Comparison of ENCODE assay signal across 2 cellular contexts in the genomic region with DNA sequence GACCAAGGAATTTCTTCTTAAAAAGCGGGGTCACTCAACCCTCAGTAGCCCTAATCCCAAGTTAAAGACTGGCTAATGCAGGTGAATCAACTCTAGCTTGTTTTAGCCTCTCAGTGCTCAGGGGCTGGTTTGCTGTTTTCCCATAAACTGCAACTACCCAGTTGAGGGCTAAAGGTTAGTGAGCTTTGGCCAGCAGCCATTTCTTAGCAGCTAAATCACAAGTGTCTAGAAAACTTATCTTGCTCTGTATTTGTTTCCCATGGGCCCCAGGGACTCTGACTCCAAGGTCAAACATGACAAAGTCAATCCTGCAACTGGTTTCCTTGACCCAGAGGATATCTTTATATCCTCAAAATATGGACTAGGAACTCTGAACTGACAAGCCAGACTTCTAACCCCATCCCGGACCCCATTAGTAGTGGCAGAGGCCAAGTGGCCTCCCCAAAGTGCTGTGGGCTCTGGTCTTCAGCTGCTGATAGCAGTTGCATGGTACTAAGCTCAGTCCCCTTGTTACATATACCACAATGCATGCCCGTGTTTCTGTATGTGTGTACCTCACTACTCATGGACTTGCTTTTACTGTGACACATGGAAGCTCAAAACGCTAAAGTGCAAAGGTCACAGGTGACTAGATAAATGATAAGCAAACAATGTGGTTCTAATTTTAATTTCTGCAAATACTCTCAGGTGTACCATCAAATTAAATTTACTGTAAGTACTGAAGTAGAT.
TF ChIP-seq lines count a peak whose summit lies in the region.

No MANE protein-coding gene starts in this region.

TF ChIP-seq in liver, 16 proteins besides CTCF, POLR2A, EP300 and RAD21 (continued from another document):
- TF ChIP-seq, protein P1, sequence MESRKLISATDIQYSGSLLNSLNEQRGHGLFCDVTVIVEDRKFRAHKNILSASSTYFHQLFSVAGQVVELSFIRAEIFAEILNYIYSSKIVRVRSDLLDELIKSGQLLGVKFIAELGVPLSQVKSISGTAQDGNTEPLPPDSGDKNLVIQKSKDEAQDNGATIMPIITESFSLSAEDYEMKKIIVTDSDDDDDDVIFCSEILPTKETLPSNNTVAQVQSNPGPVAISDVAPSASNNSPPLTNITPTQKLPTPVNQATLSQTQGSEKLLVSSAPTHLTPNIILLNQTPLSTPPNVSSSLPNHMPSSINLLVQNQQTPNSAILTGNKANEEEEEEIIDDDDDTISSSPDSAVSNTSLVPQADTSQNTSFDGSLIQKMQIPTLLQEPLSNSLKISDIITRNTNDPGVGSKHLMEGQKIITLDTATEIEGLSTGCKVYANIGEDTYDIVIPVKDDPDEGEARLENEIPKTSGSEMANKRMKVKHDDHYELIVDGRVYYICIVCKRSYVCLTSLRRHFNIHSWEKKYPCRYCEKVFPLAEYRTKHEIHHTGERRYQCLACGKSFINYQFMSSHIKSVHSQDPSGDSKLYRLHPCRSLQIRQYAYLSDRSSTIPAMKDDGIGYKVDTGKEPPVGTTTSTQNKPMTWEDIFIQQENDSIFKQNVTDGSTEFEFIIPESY (IDR thresholded peaks at IDR 0.05) = peak; percentile 67
- TF ChIP-seq GABPA (IDR thresholded peaks at IDR 0.05 in 1 of 2, conservative IDR thresholded peaks at IDR 0.05 in 1 of 2) = no peak
- peak; percentile 28 for TF ChIP-seq HNF4G (IDR thresholded peaks at IDR 0.05)
- peak; percentile 69 for TF ChIP-seq YY1 (IDR thresholded peaks at IDR 0.05)
- TF ChIP-seq, protein P2, sequence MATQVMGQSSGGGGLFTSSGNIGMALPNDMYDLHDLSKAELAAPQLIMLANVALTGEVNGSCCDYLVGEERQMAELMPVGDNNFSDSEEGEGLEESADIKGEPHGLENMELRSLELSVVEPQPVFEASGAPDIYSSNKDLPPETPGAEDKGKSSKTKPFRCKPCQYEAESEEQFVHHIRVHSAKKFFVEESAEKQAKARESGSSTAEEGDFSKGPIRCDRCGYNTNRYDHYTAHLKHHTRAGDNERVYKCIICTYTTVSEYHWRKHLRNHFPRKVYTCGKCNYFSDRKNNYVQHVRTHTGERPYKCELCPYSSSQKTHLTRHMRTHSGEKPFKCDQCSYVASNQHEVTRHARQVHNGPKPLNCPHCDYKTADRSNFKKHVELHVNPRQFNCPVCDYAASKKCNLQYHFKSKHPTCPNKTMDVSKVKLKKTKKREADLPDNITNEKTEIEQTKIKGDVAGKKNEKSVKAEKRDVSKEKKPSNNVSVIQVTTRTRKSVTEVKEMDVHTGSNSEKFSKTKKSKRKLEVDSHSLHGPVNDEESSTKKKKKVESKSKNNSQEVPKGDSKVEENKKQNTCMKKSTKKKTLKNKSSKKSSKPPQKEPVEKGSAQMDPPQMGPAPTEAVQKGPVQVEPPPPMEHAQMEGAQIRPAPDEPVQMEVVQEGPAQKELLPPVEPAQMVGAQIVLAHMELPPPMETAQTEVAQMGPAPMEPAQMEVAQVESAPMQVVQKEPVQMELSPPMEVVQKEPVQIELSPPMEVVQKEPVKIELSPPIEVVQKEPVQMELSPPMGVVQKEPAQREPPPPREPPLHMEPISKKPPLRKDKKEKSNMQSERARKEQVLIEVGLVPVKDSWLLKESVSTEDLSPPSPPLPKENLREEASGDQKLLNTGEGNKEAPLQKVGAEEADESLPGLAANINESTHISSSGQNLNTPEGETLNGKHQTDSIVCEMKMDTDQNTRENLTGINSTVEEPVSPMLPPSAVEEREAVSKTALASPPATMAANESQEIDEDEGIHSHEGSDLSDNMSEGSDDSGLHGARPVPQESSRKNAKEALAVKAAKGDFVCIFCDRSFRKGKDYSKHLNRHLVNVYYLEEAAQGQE (IDR thresholded peaks at IDR 0.05) = peak; percentile 60
- peak; percentile 42 for TF ChIP-seq FOXA1 (IDR thresholded peaks at IDR 0.05)
- TF ChIP-seq RXRA (IDR thresholded peaks at IDR 0.05) = peak; percentile 97 to 98
- no peak for TF ChIP-seq FOXA2 (IDR thresholded peaks at IDR 0.05)
- TF ChIP-seq, protein P3, sequence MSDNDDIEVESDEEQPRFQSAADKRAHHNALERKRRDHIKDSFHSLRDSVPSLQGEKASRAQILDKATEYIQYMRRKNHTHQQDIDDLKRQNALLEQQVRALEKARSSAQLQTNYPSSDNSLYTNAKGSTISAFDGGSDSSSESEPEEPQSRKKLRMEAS (IDR thresholded peaks at IDR 0.05) = peak; percentile 66
- peak; percentile 99 for TF ChIP-seq NR2F2 (IDR thresholded peaks at IDR 0.05)
- TF ChIP-seq JUND (IDR thresholded peaks at IDR 0.05) = peak; percentile 54 to 71
- peak; percentile 90 for TF ChIP-seq SP1 (IDR thresholded peaks at IDR 0.05)
- no peak for TF ChIP-seq TAF1 (conservative IDR thresholded peaks at IDR 0.05)
- TF ChIP-seq, protein P4, sequence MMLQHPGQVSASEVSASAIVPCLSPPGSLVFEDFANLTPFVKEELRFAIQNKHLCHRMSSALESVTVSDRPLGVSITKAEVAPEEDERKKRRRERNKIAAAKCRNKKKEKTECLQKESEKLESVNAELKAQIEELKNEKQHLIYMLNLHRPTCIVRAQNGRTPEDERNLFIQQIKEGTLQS (IDR thresholded peaks at IDR 0.05) = no peak
- peak; percentile 64 to 81 for TF ChIP-seq HNF4A (conservative IDR thresholded peaks at IDR 0.05)

TF ChIP-seq in GM23338, 12 proteins besides CTCF, POLR2A, EP300 and RAD21 (continued from another document):
- TF ChIP-seq, protein P5, sequence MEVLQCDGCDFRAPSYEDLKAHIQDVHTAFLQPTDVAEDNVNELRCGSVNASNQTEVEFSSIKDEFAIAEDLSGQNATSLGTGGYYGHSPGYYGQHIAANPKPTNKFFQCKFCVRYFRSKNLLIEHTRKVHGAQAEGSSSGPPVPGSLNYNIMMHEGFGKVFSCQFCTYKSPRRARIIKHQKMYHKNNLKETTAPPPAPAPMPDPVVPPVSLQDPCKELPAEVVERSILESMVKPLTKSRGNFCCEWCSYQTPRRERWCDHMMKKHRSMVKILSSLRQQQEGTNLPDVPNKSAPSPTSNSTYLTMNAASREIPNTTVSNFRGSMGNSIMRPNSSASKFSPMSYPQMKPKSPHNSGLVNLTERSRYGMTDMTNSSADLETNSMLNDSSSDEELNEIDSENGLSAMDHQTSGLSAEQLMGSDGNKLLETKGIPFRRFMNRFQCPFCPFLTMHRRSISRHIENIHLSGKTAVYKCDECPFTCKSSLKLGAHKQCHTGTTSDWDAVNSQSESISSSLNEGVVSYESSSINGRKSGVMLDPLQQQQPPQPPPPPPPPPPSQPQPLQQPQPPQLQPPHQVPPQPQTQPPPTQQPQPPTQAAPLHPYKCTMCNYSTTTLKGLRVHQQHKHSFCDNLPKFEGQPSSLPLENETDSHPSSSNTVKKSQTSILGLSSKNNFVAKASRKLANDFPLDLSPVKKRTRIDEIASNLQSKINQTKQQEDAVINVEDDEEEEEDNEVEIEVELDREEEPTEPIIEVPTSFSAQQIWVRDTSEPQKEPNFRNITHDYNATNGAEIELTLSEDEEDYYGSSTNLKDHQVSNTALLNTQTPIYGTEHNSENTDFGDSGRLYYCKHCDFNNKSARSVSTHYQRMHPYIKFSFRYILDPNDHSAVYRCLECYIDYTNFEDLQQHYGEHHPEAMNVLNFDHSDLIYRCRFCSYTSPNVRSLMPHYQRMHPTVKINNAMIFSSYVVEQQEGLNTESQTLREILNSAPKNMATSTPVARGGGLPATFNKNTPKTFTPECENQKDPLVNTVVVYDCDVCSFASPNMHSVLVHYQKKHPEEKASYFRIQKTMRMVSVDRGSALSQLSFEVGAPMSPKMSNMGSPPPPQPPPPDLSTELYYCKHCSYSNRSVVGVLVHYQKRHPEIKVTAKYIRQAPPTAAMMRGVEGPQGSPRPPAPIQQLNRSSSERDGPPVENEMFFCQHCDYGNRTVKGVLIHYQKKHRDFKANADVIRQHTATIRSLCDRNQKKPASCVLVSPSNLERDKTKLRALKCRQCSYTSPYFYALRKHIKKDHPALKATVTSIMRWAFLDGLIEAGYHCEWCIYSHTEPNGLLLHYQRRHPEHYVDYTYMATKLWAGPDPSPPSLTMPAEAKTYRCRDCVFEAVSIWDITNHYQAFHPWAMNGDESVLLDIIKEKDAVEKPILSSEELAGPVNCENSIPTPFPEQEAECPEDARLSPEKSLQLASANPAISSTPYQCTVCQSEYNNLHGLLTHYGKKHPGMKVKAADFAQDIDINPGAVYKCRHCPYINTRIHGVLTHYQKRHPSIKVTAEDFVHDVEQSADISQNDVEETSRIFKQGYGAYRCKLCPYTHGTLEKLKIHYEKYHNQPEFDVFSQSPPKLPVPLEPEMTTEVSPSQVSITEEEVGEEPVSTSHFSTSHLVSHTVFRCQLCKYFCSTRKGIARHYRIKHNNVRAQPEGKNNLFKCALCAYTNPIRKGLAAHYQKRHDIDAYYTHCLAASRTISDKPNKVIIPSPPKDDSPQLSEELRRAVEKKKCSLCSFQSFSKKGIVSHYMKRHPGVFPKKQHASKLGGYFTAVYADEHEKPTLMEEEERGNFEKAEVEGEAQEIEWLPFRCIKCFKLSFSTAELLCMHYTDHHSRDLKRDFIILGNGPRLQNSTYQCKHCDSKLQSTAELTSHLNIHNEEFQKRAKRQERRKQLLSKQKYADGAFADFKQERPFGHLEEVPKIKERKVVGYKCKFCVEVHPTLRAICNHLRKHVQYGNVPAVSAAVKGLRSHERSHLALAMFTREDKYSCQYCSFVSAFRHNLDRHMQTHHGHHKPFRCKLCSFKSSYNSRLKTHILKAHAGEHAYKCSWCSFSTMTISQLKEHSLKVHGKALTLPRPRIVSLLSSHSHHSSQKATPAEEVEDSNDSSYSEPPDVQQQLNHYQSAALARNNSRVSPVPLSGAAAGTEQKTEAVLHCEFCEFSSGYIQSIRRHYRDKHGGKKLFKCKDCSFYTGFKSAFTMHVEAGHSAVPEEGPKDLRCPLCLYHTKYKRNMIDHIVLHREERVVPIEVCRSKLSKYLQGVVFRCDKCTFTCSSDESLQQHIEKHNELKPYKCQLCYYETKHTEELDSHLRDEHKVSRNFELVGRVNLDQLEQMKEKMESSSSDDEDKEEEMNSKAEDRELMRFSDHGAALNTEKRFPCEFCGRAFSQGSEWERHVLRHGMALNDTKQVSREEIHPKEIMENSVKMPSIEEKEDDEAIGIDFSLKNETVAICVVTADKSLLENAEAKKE (CRISPR knock-in tag; IDR thresholded peaks at IDR 0.05) = no peak
- TF ChIP-seq EZH2 (IDR thresholded peaks at IDR 0.05; ENCODE audit: low read depth, unreplicated experiment) = no peak
- no peak for TF ChIP-seq JUNB (IDR thresholded peaks at IDR 0.05; ENCODE audit: unreplicated experiment)
- TF ChIP-seq CREB1 (CRISPR knock-in tag; IDR thresholded peaks at IDR 0.05; ENCODE audit: low read depth) = no peak
- no peak for TF ChIP-seq STAT1 (IDR thresholded peaks at IDR 0.05; ENCODE audit: unreplicated experiment)
- TF ChIP-seq, protein P2 (IDR thresholded peaks at IDR 0.05; ENCODE audit: unreplicated experiment) = no peak
- no peak for TF ChIP-seq POLR2AphosphoS5 (IDR thresholded peaks at IDR 0.05; ENCODE audit: low read depth)
- no peak for TF ChIP-seq ZNF114 (CRISPR knock-in tag; IDR thresholded peaks at IDR 0.05)
- TF ChIP-seq ZNF331 (CRISPR knock-in tag; IDR thresholded peaks at IDR 0.05; ENCODE audit: low read depth) = no peak
- TF ChIP-seq, protein P6, sequence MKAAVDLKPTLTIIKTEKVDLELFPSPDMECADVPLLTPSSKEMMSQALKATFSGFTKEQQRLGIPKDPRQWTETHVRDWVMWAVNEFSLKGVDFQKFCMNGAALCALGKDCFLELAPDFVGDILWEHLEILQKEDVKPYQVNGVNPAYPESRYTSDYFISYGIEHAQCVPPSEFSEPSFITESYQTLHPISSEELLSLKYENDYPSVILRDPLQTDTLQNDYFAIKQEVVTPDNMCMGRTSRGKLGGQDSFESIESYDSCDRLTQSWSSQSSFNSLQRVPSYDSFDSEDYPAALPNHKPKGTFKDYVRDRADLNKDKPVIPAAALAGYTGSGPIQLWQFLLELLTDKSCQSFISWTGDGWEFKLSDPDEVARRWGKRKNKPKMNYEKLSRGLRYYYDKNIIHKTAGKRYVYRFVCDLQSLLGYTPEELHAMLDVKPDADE (IDR thresholded peaks at IDR 0.05) = no peak
- TF ChIP-seq EZH2phosphoT487 (IDR thresholded peaks at IDR 0.05; ENCODE audit: unreplicated experiment) = no peak
